Comparison of ENCODE assay signal across 8 cellular contexts in genomic region chr11:65454696-65455456, GRCh38. TPM values are rescaled to one million over a fixed set of nuclear protein-coding genes. Genes with fewer than 3 reads are reported as not detected.
A peak's percentile ranks its signal among the peaks of the same experiment; 100 is the strongest.
DNase-seq lines count a peak whose midpoint lies in the region; ATAC-seq and TF ChIP-seq lines count a peak whose summit lies in the region.

No MANE protein-coding gene starts in this region.

- H3K36me3 ChIP-seq in endocrine pancreas (ENCODE audit: control insufficient read depth, insufficient read depth, low read length): no peaks in the 10 kb centered on the region

- H3K9me3 ChIP-seq in AG04450 (ENCODE audit: control insufficient read depth, insufficient read depth, low read length) (peaks cover 4% of the 10 kb centered on the region; the same call in 1 of the 2 replicates), endocrine pancreas (ENCODE audit: control insufficient read depth, low read length) (no peaks in the 10 kb centered on the region)

- no peaks in the 10 kb centered on the region for H3K4me1 ChIP-seq in endocrine pancreas (ENCODE audit: control insufficient read depth, insufficient read depth, low read length)

- H3K4me3 ChIP-seq in AG04450 (ENCODE audit: low read depth, low read length): peak overlapping the region; percentile 67
- H3K4me3 ChIP-seq in endocrine pancreas (ENCODE audit: control insufficient read depth, insufficient read depth, low read length): peak overlapping the region; percentile 67

- peak; percentile 72 for ATAC-seq in GM18520 (IDR thresholded peaks at IDR 0.05; ENCODE audit: unreplicated experiment)
- ATAC-seq in HG03095 (IDR thresholded peaks at IDR 0.05; ENCODE audit: unreplicated experiment): peak; percentile 67

- CTCF ChIA-PET in AG04450 (lab: Charles Lee): no interaction called here

- DNase-seq in AG04450 (ENCODE audit: low read depth, low spot score) (no peak), NCI-H748 (lab: John Stamatoyannopoulos, UW; ENCODE audit: unreplicated experiment) (peak; percentile 90), midbrain (lab: John Stamatoyannopoulos, UW) (peak; percentile 93)
- DNase-seq in activated CD8-positive, alpha-beta memory T cell treated with anti-CD3 and anti-CD28 coated beads for 4 hours (ENCODE audit: low read depth in 2 of 2): peak; percentile 63 to 64
- DNase-seq in stimulated activated CD8-positive, alpha-beta memory T cell treated with anti-CD3 and anti-CD28 coated beads, Interleukin-2, amount 100 ng/mL, for 1 hour (ENCODE audit: low read depth in 2 of 2): peak; percentile 63 to 66

- no peak for TF ChIP-seq CTCF in AG04450 (IDR thresholded peaks at IDR 0.05; ENCODE audit: low read depth, low read length)

- POLR2A ChIA-PET in AG04450 (lab: Yijun Ruan, JAX): interaction anchor here (0.5 to 2.7 kb wide), 10 partner anchors 17 to 82 kb away, joined by 3 to 18 read pairs (median 6); partner anchors contain the start of genes MALAT1 and NEAT1

- peak overlapping the region; percentile 80 for H3K9ac ChIP-seq in endocrine pancreas (ENCODE audit: control insufficient read depth, insufficient read depth, low read length)

- H3K27me3 ChIP-seq in AG04450 (ENCODE audit: control insufficient read depth, insufficient read depth, low read length): no peaks in the 10 kb centered on the region
- no peaks in the 10 kb centered on the region for H3K27me3 ChIP-seq in endocrine pancreas (ENCODE audit: control insufficient read depth, insufficient read depth, low read length)

- H3K27ac ChIP-seq in AG04450 (ENCODE audit: low read depth, low read length): peak overlapping the region; percentile 82

RNA-seq across cellular contexts. Expression of gene NEAT1, which starts 32.3 kb away (rescaled TPM):
- 72.3 and 83.3 TPM in 2 replicates for polyA plus RNA-seq in AG04450 (2011; rRNA removed)
- 202 and 210 TPM in 2 replicates for polyA minus RNA-seq in AG04450 (2011; rRNA and poly(A)+ RNA removed)

RNA-seq across cellular contexts. Expression of gene MALAT1, which starts 44.0 kb away (rescaled TPM):
- polyA plus RNA-seq in AG04450 (2011; rRNA removed): 1,149 and 1,465 TPM in 2 replicates
- polyA minus RNA-seq in AG04450 (2011; rRNA and poly(A)+ RNA removed): 15,934 and 21,970 TPM in 2 replicates
